Comparison of ENCODE assay signal across 12 cellular contexts in the genomic region with DNA sequence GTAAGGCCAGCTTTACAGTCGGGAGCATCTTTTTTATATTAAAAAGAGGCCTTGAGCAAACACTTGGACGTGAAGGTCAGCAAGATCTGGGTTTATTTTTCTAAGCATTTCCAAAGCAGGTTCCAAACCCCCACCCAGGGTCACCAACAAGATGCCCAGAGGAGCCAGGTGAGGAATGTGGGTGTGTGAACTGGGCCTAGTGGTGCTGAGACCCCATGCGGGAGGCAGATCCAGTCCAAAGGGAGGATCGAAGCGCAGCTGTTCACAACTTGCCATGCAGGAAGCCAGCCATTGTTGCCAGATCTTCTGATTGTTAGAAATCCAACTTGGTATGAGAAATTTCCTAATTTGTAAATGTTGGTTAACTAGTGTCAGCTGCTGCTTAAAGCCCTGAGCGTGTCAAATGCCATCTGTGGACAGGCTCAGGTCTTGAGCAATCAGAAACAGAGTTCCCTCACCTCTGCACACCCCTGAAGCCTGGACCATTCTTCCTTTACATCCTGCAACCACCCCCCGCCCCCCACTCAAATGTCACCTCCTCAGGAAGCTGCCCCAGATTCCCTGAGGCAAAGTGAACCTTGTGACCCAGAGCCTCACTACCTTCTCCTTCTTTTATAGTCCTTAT. TPM values are rescaled to one million over a fixed set of nuclear protein-coding genes. Genes with fewer than 3 reads are reported as not detected.
DNase-seq lines count a peak whose midpoint lies in the region; ATAC-seq, FAIRE-seq and TF ChIP-seq lines count a peak whose summit lies in the region.
"Had no signal": no experiment of that assay in that cellular context is flagged by ENCODE, and none has a peak within 500 bp of the region (broad histone marks: within the 10 kb centered on the region; RNA-seq: fewer than 3 reads in every experiment).

No MANE protein-coding gene starts in this region.

- no peaks in the 10 kb centered on the region for H3K36me3 ChIP-seq in IMR-90 (ENCODE audit: control insufficient read depth, insufficient read depth, low read length)

- in situ Hi-C loops in IMR-90 (cut with MboI; ENCODE audit: low sequenced_read_pairs) = no loop called here

- no peak overlapping the region for H2BK120ac ChIP-seq in IMR-90 (ENCODE audit: low read depth, low read length)

- 83% methylated on average over 2 of the region's 7 CpGs; no CpG with 5 or more reads in 1 of the 2 experiments for WGBS in IMR-90 (ENCODE audit: extremely low coverage in 2 of 2, insufficient read length in 1 of 2), 2 experiments

- H3K56ac ChIP-seq in IMR-90 (ENCODE audit: extremely low read depth, insufficient read depth, low read length) = no peak overlapping the region

- H3K23ac ChIP-seq in IMR-90 (ENCODE audit: low read depth, low read length) = no peak overlapping the region

- no peaks in the 10 kb centered on the region; a peak in 1 of 4 replicates for H3K79me1 ChIP-seq in IMR-90 (ENCODE audit: low read depth in 1 of 2, low read length in 2 of 2)

- H2BK15ac ChIP-seq in IMR-90 (ENCODE audit: low read depth, low read length) = no peak overlapping the region

- no peaks in the 10 kb centered on the region for H3K9me3 Mint-ChIP-seq in T-helper 2 cell treated with Interferon-gamma antibody and Interleukin-4, amounts not matched to agents 5 μg/mL and 100 μg/mL, for 36 hours
- H3K9me3 Mint-ChIP-seq in activated naive CD8-positive, alpha-beta T cell treated with anti-CD3 and anti-CD28 coated beads for 36 hours = peaks cover 6% of the 10 kb centered on the region
- no peaks in the 10 kb centered on the region for H3K9me3 Mint-ChIP-seq in nephron

- no peak overlapping the region for H3K4me3 ChIP-seq in IMR-90 (ENCODE audit: insufficient read depth, low read depth, low read length)
- H3K4me3 ChIP-seq: PC-9 had no signal

- no peaks in the 10 kb centered on the region for H3K9me3 ChIP-seq in IMR-90 (ENCODE audit: control insufficient read depth, insufficient read depth, low read length)

- intact Hi-C loops in IMR-90 (cut with micrococcal nuclease) = no loop called here

- H3K27me3 Mint-ChIP-seq in T-helper 2 cell treated with Interferon-gamma antibody and Interleukin-4, amounts not matched to agents 5 μg/mL and 100 μg/mL, for 36 hours (ENCODE audit: low read depth) = no peaks in the 10 kb centered on the region
- no peaks in the 10 kb centered on the region for H3K27me3 Mint-ChIP-seq in activated naive CD8-positive, alpha-beta T cell treated with anti-CD3 and anti-CD28 coated beads for 36 hours
- H3K27me3 Mint-ChIP-seq in nephron (ENCODE audit: low read depth) = peaks cover 25% of the 10 kb centered on the region

- no peak overlapping the region for H4K91ac ChIP-seq in IMR-90 (ENCODE audit: insufficient read depth, low read depth, low read length)

- no peak overlapping the region for H3K4ac ChIP-seq in IMR-90 (ENCODE audit: low read depth, low read length)

- peaks cover 65% of the 10 kb centered on the region for H3K36me3 Mint-ChIP-seq in T-helper 2 cell treated with Interferon-gamma antibody and Interleukin-4, amounts not matched to agents 5 μg/mL and 100 μg/mL, for 36 hours (ENCODE audit: low read depth)
- H3K36me3 Mint-ChIP-seq in activated naive CD8-positive, alpha-beta T cell treated with anti-CD3 and anti-CD28 coated beads for 36 hours = peaks cover 79% of the 10 kb centered on the region
- no peaks in the 10 kb centered on the region for H3K36me3 Mint-ChIP-seq in nephron (ENCODE audit: low read depth)

- H3K27me3 ChIP-seq in IMR-90 (ENCODE audit: control insufficient read depth, insufficient read depth, low read length) = no peaks in the 10 kb centered on the region

- DNase-seq in T-helper 2 cell treated with Interferon-gamma antibody and Interleukin-4, amounts not matched to agents 5 μg/mL and 100 μg/mL, for 36 hours (ENCODE audit: low spot score) = no peak
- DNase-seq in T-helper 2 cell (no peak), IMR-90 (no peak), H54 (ENCODE audit: insufficient read length, low spot score) (no peak)
- no peak for DNase-seq in activated naive CD8-positive, alpha-beta T cell treated with anti-CD3 and anti-CD28 coated beads for 36 hours
- no peak for DNase-seq in activated CD4-positive, CD25-positive, alpha-beta regulatory T cell treated with anti-CD3 and anti-CD28 coated beads, Interleukin-2, amount 50 U/mL, for 72 hours
- DNase-seq: DMS79, midbrain had no signal

- peaks cover 86% of the 10 kb centered on the region for H3K4me1 Mint-ChIP-seq in T-helper 2 cell treated with Interferon-gamma antibody and Interleukin-4, amounts not matched to agents 5 μg/mL and 100 μg/mL, for 36 hours (ENCODE audit: low read depth)
- peaks cover 87% of the 10 kb centered on the region for H3K4me1 Mint-ChIP-seq in activated naive CD8-positive, alpha-beta T cell treated with anti-CD3 and anti-CD28 coated beads for 36 hours
- H3K4me1 Mint-ChIP-seq in nephron = peaks cover 46% of the 10 kb centered on the region

- no peak overlapping the region for H2AFZ ChIP-seq in IMR-90 (replicated peaks; ENCODE audit: low read length, poor library complexity)
- H2AFZ ChIP-seq: PC-9 had no signal

- H4K5ac ChIP-seq in IMR-90 (ENCODE audit: low read depth, low read length) = no peak overlapping the region

- TF ChIP-seq RAD21 in IMR-90 (IDR thresholded peaks at IDR 0.05; ENCODE audit: low read length) = no peak

- H2AK5ac ChIP-seq in IMR-90 (ENCODE audit: low read depth, low read length) = peak overlapping the region; percentile 43

- no peak overlapping the region for H2BK20ac ChIP-seq in IMR-90 (ENCODE audit: low read depth, low read length)

- TF ChIP-seq POLR2A in IMR-90 (IDR thresholded peaks at IDR 0.05; ENCODE audit: low read depth, low read length) (no peak), H54 (IDR thresholded peaks at IDR 0.05; ENCODE audit: low read depth, low read length) (no peak)

- H3K14ac ChIP-seq in IMR-90 (replicated peaks; ENCODE audit: low read depth, low read length) = no peak overlapping the region

- H2BK5ac ChIP-seq in IMR-90 (ENCODE audit: low read depth, low read length, poor library complexity, severe bottlenecking) = no peak overlapping the region

- FAIRE-seq in H54 (lab: Jason Lieb, UNC) = no peak
- FAIRE-seq: GM12891 had no signal

- CTCF ChIA-PET in IMR-90 (lab: Yijun Ruan, JAX) = no interaction called here

- H4K8ac ChIP-seq in IMR-90 (ENCODE audit: low read depth in 2 of 2, low read length in 2 of 2) = no peak overlapping the region

- no peak overlapping the region for H3K4me2 ChIP-seq in IMR-90 (ENCODE audit: low read depth, low read length)
- H3K4me2 ChIP-seq: PC-9 had no signal

- H3K9me1 ChIP-seq in IMR-90 (ENCODE audit: insufficient read depth, low read length) = peaks cover 8% of the 10 kb centered on the region; the same call in 1 of the 2 replicates

- no peak overlapping the region for H2AK9ac ChIP-seq in IMR-90 (replicated peaks; ENCODE audit: low read depth, low read length, poor library complexity)

- H3K4me1 ChIP-seq in IMR-90 (ENCODE audit: control insufficient read depth, insufficient read depth, low read length) = peaks cover 12% of the 10 kb centered on the region

- no peak overlapping the region for H3K9ac ChIP-seq in IMR-90 (ENCODE audit: low read depth, low read length)

- TF ChIP-seq CTCF in IMR-90 (conservative IDR thresholded peaks at IDR 0.05; ENCODE audit: low read depth, low read length) = no peak
- TF ChIP-seq CTCF in nephron (IDR thresholded peaks at IDR 0.05; ENCODE audit: unreplicated experiment in 3 of 3) = no peak

- no peak overlapping the region for H3K27ac ChIP-seq in IMR-90 (ENCODE audit: insufficient read depth, low read length)
- H3K27ac ChIP-seq: PC-9 had no signal

- ATAC-seq in IMR-90 (ENCODE audit: low read depth) (no peak), HG02759 (IDR thresholded peaks at IDR 0.05; ENCODE audit: unreplicated experiment) (no peak)

- peak overlapping the region; percentile 77 for H3K27ac Mint-ChIP-seq in T-helper 2 cell treated with Interferon-gamma antibody and Interleukin-4, amounts not matched to agents 5 μg/mL and 100 μg/mL, for 36 hours
- H3K27ac Mint-ChIP-seq in activated naive CD8-positive, alpha-beta T cell treated with anti-CD3 and anti-CD28 coated beads for 36 hours = peak overlapping the region; percentile 97
- peak overlapping the region in 2 of 3 experiments; percentile 56 to 94 for H3K27ac Mint-ChIP-seq in nephron

- dilution Hi-C loops in IMR-90 (cut with HindIII; ENCODE audit: low sequenced_read_pairs, unreplicated experiment) = no loop called here

- H3K4me3 Mint-ChIP-seq in T-helper 2 cell treated with Interferon-gamma antibody and Interleukin-4, amounts not matched to agents 5 μg/mL and 100 μg/mL, for 36 hours = peak overlapping the region; percentile 71
- H3K4me3 Mint-ChIP-seq in activated naive CD8-positive, alpha-beta T cell treated with anti-CD3 and anti-CD28 coated beads for 36 hours = peak overlapping the region; percentile 30
- H3K4me3 Mint-ChIP-seq in nephron = no peak overlapping the region

- BruUV-seq in IMR-90 (replicated peaks; lab: Mats Ljungman, UMichigan) = no TSS peak

- POLR2A ChIA-PET in IMR-90 (lab: Charles Lee; ENCODE audit: unreplicated experiment) = no interaction called here

- no peaks in the 10 kb centered on the region for H4K20me1 ChIP-seq in IMR-90 (ENCODE audit: insufficient read depth, low read length)

- no peak overlapping the region for H3K18ac ChIP-seq in IMR-90 (ENCODE audit: low read depth, low read length)

TF ChIP-seq in IMR-90, 13 proteins besides CTCF, POLR2A, EP300 and RAD21 (continues in another document):
- TF ChIP-seq, protein P1, sequence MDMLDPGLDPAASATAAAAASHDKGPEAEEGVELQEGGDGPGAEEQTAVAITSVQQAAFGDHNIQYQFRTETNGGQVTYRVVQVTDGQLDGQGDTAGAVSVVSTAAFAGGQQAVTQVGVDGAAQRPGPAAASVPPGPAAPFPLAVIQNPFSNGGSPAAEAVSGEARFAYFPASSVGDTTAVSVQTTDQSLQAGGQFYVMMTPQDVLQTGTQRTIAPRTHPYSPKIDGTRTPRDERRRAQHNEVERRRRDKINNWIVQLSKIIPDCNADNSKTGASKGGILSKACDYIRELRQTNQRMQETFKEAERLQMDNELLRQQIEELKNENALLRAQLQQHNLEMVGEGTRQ (IDR thresholded peaks at IDR 0.05; ENCODE audit: low read depth, low read length) = no peak
- no peak for TF ChIP-seq CEBPB (IDR thresholded peaks at IDR 0.05; ENCODE audit: low read depth, low read length)

RNA-seq across cellular contexts. Expression of a gene that starts 46.5 kb away (rescaled TPM):
- 0.18 and 0.28 TPM in 2 replicates for total RNA-seq in IMR-90 (2012; rRNA removed)
- 0.38 and 0.44 TPM in 2 replicates for polyA plus RNA-seq in IMR-90 (2012; rRNA removed)
- 0.16 and 0.22 TPM in 2 replicates for polyA plus RNA-seq in IMR-90 (2012; cell fraction: cytosol; rRNA removed)
- 0.70 and 0.74 TPM in 2 replicates for polyA plus RNA-seq in IMR-90 (2012; cell fraction: nucleus; rRNA removed; ENCODE audit: low replicate concordance)
- total RNA-seq in activated naive CD8-positive, alpha-beta T cell treated with anti-CD3 and anti-CD28 coated beads for 36 hours = 10 to 100 TPM; 31.0 to 31.7 TPM

Comparison
In these comparisons a context has a peak if more than half of its experiments do, and no peak if none do; other contexts are left out.
1. H3K4me3 Mint-ChIP-seq: peak in T-helper 2 cell treated with Interferon-gamma antibody and Interleukin-4, amounts not matched to agents 5 μg/mL and 100 μg/mL, for 36 hours (single experiment) and activated naive CD8-positive, alpha-beta T cell treated with anti-CD3 and anti-CD28 coated beads for 36 hours (single experiment); none in nephron (0 of 3).
2. RNA of a gene that starts 46.5 kb away (total RNA-seq): 31.0 to 31.7 TPM in activated naive CD8-positive, alpha-beta T cell treated with anti-CD3 and anti-CD28 coated beads for 36 hours; 0.18 to 0.28 TPM in IMR-90; every median in the first group is over 10 times any median in the second.
3. Peak in every context shown above with its lines, with median percentiles within 50 percentile points of each other: H3K27ac Mint-ChIP-seq.